8 cellular contexts compared by ENCODE assay signal in genomic region chr6:49462071-49462470, GRCh38. TPM values are rescaled to one million over a fixed set of nuclear protein-coding genes. Genes with fewer than 3 reads are reported as not detected.
DNase-seq lines count a peak whose midpoint lies in the region; ATAC-seq lines count a peak whose summit lies in the region.

No MANE protein-coding gene starts in this region.

- peaks cover 57% of the 10 kb centered on the region for H3K4me1 Mint-ChIP-seq in activated CD4-positive, alpha-beta T cell treated with anti-CD3 and anti-CD28 coated beads, Interleukin-2, amount 10 ng/mL, durations not matched to agents 7 days and 5 days
- peaks cover 24% of the 10 kb centered on the region for H3K4me1 Mint-ChIP-seq in activated T-helper 17 cell treated with anti-CD3 and anti-CD28 coated beads, Interleukin-2, amount 50 U/mL, for 72 hours

- peak overlapping the region; percentile 98 for H3K27ac Mint-ChIP-seq in activated CD4-positive, alpha-beta T cell treated with anti-CD3 and anti-CD28 coated beads, Interleukin-2, amount 10 ng/mL, durations not matched to agents 7 days and 5 days
- peak overlapping the region; percentile 93 for H3K27ac Mint-ChIP-seq in activated T-helper 17 cell treated with anti-CD3 and anti-CD28 coated beads, Interleukin-2, amount 50 U/mL, for 72 hours

- POLR2A ChIA-PET in activated CD4-positive, alpha-beta T cell treated with anti-CD3 and anti-CD28 coated beads, Interleukin-2, amount 10 ng/mL, durations not matched to agents 7 days and 5 days (lab: Charles Lee), result no interaction called here

- no peaks in the 10 kb centered on the region for H3K27me3 Mint-ChIP-seq in activated CD4-positive, alpha-beta T cell treated with anti-CD3 and anti-CD28 coated beads, Interleukin-2, amount 10 ng/mL, durations not matched to agents 7 days and 5 days
- H3K27me3 Mint-ChIP-seq in activated T-helper 17 cell treated with anti-CD3 and anti-CD28 coated beads, Interleukin-2, amount 50 U/mL, for 72 hours, result no peaks in the 10 kb centered on the region

- H3K4me3 Mint-ChIP-seq in activated CD4-positive, alpha-beta T cell treated with anti-CD3 and anti-CD28 coated beads, Interleukin-2, amount 10 ng/mL, durations not matched to agents 7 days and 5 days, result peak overlapping the region; percentile 94
- peak overlapping the region; percentile 95 for H3K4me3 Mint-ChIP-seq in activated T-helper 17 cell treated with anti-CD3 and anti-CD28 coated beads, Interleukin-2, amount 50 U/mL, for 72 hours

- DNase-seq in activated CD4-positive, alpha-beta T cell treated with anti-CD3 and anti-CD28 coated beads, Interleukin-2, amount 10 ng/mL, durations not matched to agents 7 days and 5 days, result no peak
- DNase-seq in activated CD4-positive, alpha-beta T cell treated with anti-CD3 and anti-CD28 coated beads, Interleukin-2, amount 50 U/mL, for 48 hours, result no peak
- DNase-seq in left kidney (ENCODE audit: low read depth, low spot score), result peak; percentile 12
- no peak for DNase-seq in NCI-H82 treated with DMSO at 0.1 percent for 48 hours (lab: John Stamatoyannopoulos, UW; ENCODE audit: unreplicated experiment)
- DNase-seq in COLO829 (ENCODE audit: low spot score), result no peak

- no peaks in the 10 kb centered on the region for H3K9me3 ChIP-seq in thymus (ENCODE audit: control insufficient read depth)

- H3K4me3 ChIP-seq in thymus (ENCODE audit: low read length), result peak overlapping the region; percentile 86

- CTCF ChIA-PET in activated CD4-positive, alpha-beta T cell treated with anti-CD3 and anti-CD28 coated beads, Interleukin-2, amount 10 ng/mL, durations not matched to agents 7 days and 5 days (lab: Charles Lee), result no interaction called here

- no peaks in the 10 kb centered on the region for H3K27me3 ChIP-seq in thymus (ENCODE audit: control insufficient read depth, insufficient read depth)

- no peaks in the 10 kb centered on the region for H3K36me3 ChIP-seq in thymus (ENCODE audit: control insufficient read depth, insufficient read depth)

- peaks cover 13% of the 10 kb centered on the region for H3K36me3 Mint-ChIP-seq in activated CD4-positive, alpha-beta T cell treated with anti-CD3 and anti-CD28 coated beads, Interleukin-2, amount 10 ng/mL, durations not matched to agents 7 days and 5 days (ENCODE audit: low read depth)
- peaks cover 41% of the 10 kb centered on the region for H3K36me3 Mint-ChIP-seq in activated T-helper 17 cell treated with anti-CD3 and anti-CD28 coated beads, Interleukin-2, amount 50 U/mL, for 72 hours (ENCODE audit: low read depth)

- 42% methylated on average over 3 of the region's 3 CpGs for WGBS in thymus

- H3K27ac ChIP-seq in thymus (ENCODE audit: low read depth), result no peak overlapping the region

- H3K9me3 Mint-ChIP-seq in activated CD4-positive, alpha-beta T cell treated with anti-CD3 and anti-CD28 coated beads, Interleukin-2, amount 10 ng/mL, durations not matched to agents 7 days and 5 days, result no peaks in the 10 kb centered on the region
- no peaks in the 10 kb centered on the region for H3K9me3 Mint-ChIP-seq in activated T-helper 17 cell treated with anti-CD3 and anti-CD28 coated beads, Interleukin-2, amount 50 U/mL, for 72 hours

- no peak for ATAC-seq in activated T-helper 17 cell treated with anti-CD3 and anti-CD28 coated beads, Interleukin-2, amount 50 U/mL, for 72 hours (replicated peaks)
- no peak for ATAC-seq in GM19455 (IDR thresholded peaks at IDR 0.05; ENCODE audit: unreplicated experiment)

- H3K4me1 ChIP-seq in thymus (ENCODE audit: control insufficient read depth, insufficient read depth, low read length), result peaks cover 11% of the 10 kb centered on the region

RNA-seq across cellular contexts. Expression of gene MMUT, which starts 1.0 kb away (rescaled TPM):
- total RNA-seq in activated CD4-positive, alpha-beta T cell treated with anti-CD3 and anti-CD28 coated beads, Interleukin-2, amount 10 ng/mL, durations not matched to agents 7 days and 5 days, result 10 to 100 TPM; 17.6 to 18.5 TPM
- 10 to 100 TPM; 19.6 to 19.8 TPM for total RNA-seq in activated T-helper 17 cell treated with anti-CD3 and anti-CD28 coated beads, Interleukin-2, amount 50 U/mL, for 72 hours
- polyA plus RNA-seq in thymus, result 14.4 TPM

RNA-seq across cellular contexts. Expression of gene CENPQ, which starts 1.1 kb away (rescaled TPM):
- total RNA-seq in activated CD4-positive, alpha-beta T cell treated with anti-CD3 and anti-CD28 coated beads, Interleukin-2, amount 10 ng/mL, durations not matched to agents 7 days and 5 days, result 10 to 100 TPM; 13.3 to 13.9 TPM
- total RNA-seq in activated T-helper 17 cell treated with anti-CD3 and anti-CD28 coated beads, Interleukin-2, amount 50 U/mL, for 72 hours, result 10 to 100 TPM; 12.0 to 19.0 TPM
- polyA plus RNA-seq in thymus, result 9.8 TPM

RNA-seq across cellular contexts. Expression of gene GLYATL3, which starts 37.7 kb away (rescaled TPM):
- total RNA-seq in activated CD4-positive, alpha-beta T cell treated with anti-CD3 and anti-CD28 coated beads, Interleukin-2, amount 10 ng/mL, durations not matched to agents 7 days and 5 days, result not detected
- not detected for total RNA-seq in activated T-helper 17 cell treated with anti-CD3 and anti-CD28 coated beads, Interleukin-2, amount 50 U/mL, for 72 hours
- polyA plus RNA-seq in thymus, result 0.05 TPM
